ENCODE assay signal across 8 cellular contexts in the genomic region with DNA sequence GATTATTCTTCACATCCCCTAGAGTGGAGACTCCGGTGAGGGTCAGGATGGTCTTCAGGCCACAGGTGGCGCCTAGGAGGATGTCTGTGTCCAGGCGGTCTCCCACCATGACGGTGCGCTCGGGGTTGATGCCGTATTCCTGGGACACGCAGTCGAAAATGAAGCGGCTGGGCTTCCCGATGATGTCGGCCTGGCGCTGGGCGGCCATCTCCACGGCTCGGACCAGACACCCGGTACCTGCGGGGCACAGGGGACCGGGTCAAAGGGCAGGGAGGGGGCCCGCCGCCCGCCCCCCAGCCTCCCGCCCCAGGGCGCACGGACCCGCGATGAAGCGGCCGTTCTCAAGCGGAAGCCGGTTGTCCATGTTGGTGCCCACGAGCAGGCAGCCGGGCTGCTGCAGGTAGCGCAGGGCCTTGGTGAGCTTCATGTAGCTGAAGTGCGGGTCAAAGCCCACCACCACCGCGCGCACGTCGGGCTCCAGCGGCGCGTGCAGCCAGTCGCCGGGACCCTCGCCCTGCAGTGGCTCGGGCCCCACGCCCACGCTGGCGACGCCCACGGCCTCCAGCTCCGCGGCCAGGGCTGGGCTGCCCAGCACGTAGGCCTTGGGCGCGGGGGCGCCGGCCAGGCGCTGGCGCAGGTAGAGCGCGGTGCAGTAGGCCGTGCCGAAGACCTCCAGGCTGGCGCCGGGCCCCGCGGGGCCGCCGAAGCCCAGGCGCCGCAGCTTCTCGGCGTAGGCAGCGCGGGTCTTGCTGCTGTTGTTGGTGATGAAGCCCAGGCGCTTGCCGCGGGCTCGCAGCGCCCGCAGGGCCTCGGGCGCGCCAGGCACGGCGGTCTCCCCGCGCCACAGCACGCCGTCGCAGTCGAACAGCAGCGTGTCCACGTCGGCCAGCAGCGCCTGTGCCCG. TPM values are rescaled to one million over a fixed set of nuclear protein-coding genes. Genes with fewer than 3 reads are reported as not detected.
DNase-seq lines count a peak whose midpoint lies in the region; ATAC-seq and TF ChIP-seq lines count a peak whose summit lies in the region.

No MANE protein-coding gene starts in this region.

- TF ChIP-seq CTCF in WI38 (IDR thresholded peaks at IDR 0.05; ENCODE audit: low read depth, low read length): no peak
- TF ChIP-seq CTCF in smooth muscle cell (IDR thresholded peaks at IDR 0.05; ENCODE audit: borderline replicate concordance, insufficient read depth, poor library complexity, severe bottlenecking): no peak

- peak in 2 of 3 donors; percentile 62 to 76 for DNase-seq in right cardiac atrium
- no peak for DNase-seq in smooth muscle cell (lab: John Stamatoyannopoulos, UW; ENCODE audit: unreplicated experiment)
- DNase-seq in pons (ENCODE audit: low spot score): no peak
- no peak for DNase-seq in DMS153 treated with DMSO at 0.1 percent for 48 hours (lab: John Stamatoyannopoulos, UW; ENCODE audit: unreplicated experiment)
- DNase-seq in Ammon's horn (ENCODE audit: low spot score): no peak

- H3K27ac ChIP-seq in right cardiac atrium (ENCODE audit: low read length) (peak overlapping the region; percentile 84), smooth muscle cell (ENCODE audit: low read depth) (peak overlapping the region; percentile 60)

- peak overlapping the region; percentile 81 for H3K9ac ChIP-seq in smooth muscle cell (ENCODE audit: low read depth)

- no peaks in the 10 kb centered on the region for H3F3A ChIP-seq in smooth muscle cell (ENCODE audit: low read depth)

- no peaks in the 10 kb centered on the region for H3K9me3 ChIP-seq in right cardiac atrium (ENCODE audit: control insufficient read depth, low read length)
- no peaks in the 10 kb centered on the region for H3K9me3 ChIP-seq in smooth muscle cell (replicated peaks; ENCODE audit: low read depth)

- H3K4me1 ChIP-seq in right cardiac atrium (ENCODE audit: control insufficient read depth, insufficient read depth, low read length) (peaks cover 12% of the 10 kb centered on the region), smooth muscle cell (ENCODE audit: low read depth) (peaks cover 13% of the 10 kb centered on the region)

- ATAC-seq in GM18505 (IDR thresholded peaks at IDR 0.05; ENCODE audit: unreplicated experiment): peak; percentile 13
- peak; percentile 7 for ATAC-seq in HG02840 (IDR thresholded peaks at IDR 0.05; ENCODE audit: low FRiP score, unreplicated experiment)
- ATAC-seq in right cardiac atrium: no peak

- peak overlapping the region; percentile 99 for H3K4me2 ChIP-seq in smooth muscle cell

- 1% methylated on average over 99 of the region's 99 CpGs for WGBS in right cardiac atrium
- WGBS in smooth muscle cell (ENCODE audit: low lambda C conversion rate): 1% methylated on average over 74 of the region's 99 CpGs

- intact Hi-C loops in right cardiac atrium (cut with DNase I): no loop called here

- no peaks in the 10 kb centered on the region for H3K36me3 ChIP-seq in smooth muscle cell (ENCODE audit: low read depth)

- H3K27me3 ChIP-seq in right cardiac atrium (ENCODE audit: control insufficient read depth, insufficient read depth) (no peaks in the 10 kb centered on the region), smooth muscle cell (ENCODE audit: low read depth) (no peaks in the 10 kb centered on the region)

- peaks cover 15% of the 10 kb centered on the region for H4K20me1 ChIP-seq in smooth muscle cell (ENCODE audit: low read depth)

- H3K79me2 ChIP-seq in smooth muscle cell (ENCODE audit: low read depth): peaks cover 19% of the 10 kb centered on the region

- H3K4me3 ChIP-seq in WI38 (ENCODE audit: low read depth, low read length) (peak overlapping the region; percentile 72), right cardiac atrium (ENCODE audit: low read length) (peak overlapping the region; percentile 85), smooth muscle cell (peak overlapping the region; percentile 90)

- no peak overlapping the region for H2AFZ ChIP-seq in smooth muscle cell (ENCODE audit: low read depth)

- no peak for TF ChIP-seq POLR2A in GM18505 (IDR thresholded peaks at IDR 0.05; ENCODE audit: borderline replicate concordance, extremely low read depth, insufficient read depth, insufficient read length)

RNA-seq across cellular contexts. Expression of a gene that starts 0.6 kb away (rescaled TPM):
- total RNA-seq in right cardiac atrium: 10 to 100 TPM; 20.2 to 24.8 (median 21.5) TPM
- 19.3 TPM for polyA plus RNA-seq in right cardiac atrium
- total RNA-seq in smooth muscle cell: 17.2 and 21.6 TPM in 2 replicates
- polyA plus RNA-seq in smooth muscle cell: 30.1 and 32.9 TPM in 2 replicates

RNA-seq across cellular contexts. Expression of a gene that starts 3.4 kb away (rescaled TPM):
- 10 to 100 TPM in 1 of 4 donors, 1 to 10 TPM in 3; 6.8 to 11.0 (median 7.9) TPM for total RNA-seq in right cardiac atrium
- 3.4 TPM for polyA plus RNA-seq in right cardiac atrium
- 2.0 and 2.4 TPM in 2 replicates for total RNA-seq in smooth muscle cell
- polyA plus RNA-seq in smooth muscle cell: 4.7 and 14.1 TPM in 2 replicates

RNA-seq across cellular contexts. Expression of a gene that starts 8.8 kb away (rescaled TPM):
- 10 to 100 TPM; 24.2 to 29.3 (median 27.0) TPM for total RNA-seq in right cardiac atrium
- 33.3 TPM for polyA plus RNA-seq in right cardiac atrium
- 37.2 and 38.1 TPM in 2 replicates for total RNA-seq in smooth muscle cell
- 61.8 and 67.0 TPM in 2 replicates for polyA plus RNA-seq in smooth muscle cell

RNA-seq across cellular contexts. Expression of a gene that starts 9.3 kb away (rescaled TPM):
- total RNA-seq in right cardiac atrium: 10 to 100 TPM; 11.8 to 16.1 (median 14.2) TPM
- 13.7 TPM for polyA plus RNA-seq in right cardiac atrium
- 12.1 and 17.1 TPM in 2 replicates for total RNA-seq in smooth muscle cell
- polyA plus RNA-seq in smooth muscle cell: 22.4 and 25.9 TPM in 2 replicates

RNA-seq across cellular contexts. Expression of a gene that starts 17.7 kb away (rescaled TPM):
- total RNA-seq in right cardiac atrium (10 to 100 TPM in 3 of 4 donors, 1 to 10 TPM in 1; 9.3 to 26.5 (median 12.3) TPM), smooth muscle cell (0.45 TPM in 2 replicates)
- polyA plus RNA-seq in right cardiac atrium (9.7 TPM), smooth muscle cell (0.09 and 0.77 TPM in 2 replicates)

Comparison
In these comparisons a context has a peak if more than half of its experiments do, and no peak if none do; other contexts are left out.
1. ATAC-seq: peak in GM18505 (single experiment) and HG02840 (single experiment); none in right cardiac atrium (0 of 2).
2. DNase-seq: peak in right cardiac atrium (2 of 3); none in smooth muscle cell (single experiment), pons (single experiment), DMS153 treated with DMSO at 0.1 percent for 48 hours (single experiment) and Ammon's horn (single experiment).
3. Peak in every context shown above with its lines, with median percentiles within 50 percentile points of each other: H3K4me3 ChIP-seq.